ENCODE assay signal across 8 cellular contexts in the genomic region with DNA sequence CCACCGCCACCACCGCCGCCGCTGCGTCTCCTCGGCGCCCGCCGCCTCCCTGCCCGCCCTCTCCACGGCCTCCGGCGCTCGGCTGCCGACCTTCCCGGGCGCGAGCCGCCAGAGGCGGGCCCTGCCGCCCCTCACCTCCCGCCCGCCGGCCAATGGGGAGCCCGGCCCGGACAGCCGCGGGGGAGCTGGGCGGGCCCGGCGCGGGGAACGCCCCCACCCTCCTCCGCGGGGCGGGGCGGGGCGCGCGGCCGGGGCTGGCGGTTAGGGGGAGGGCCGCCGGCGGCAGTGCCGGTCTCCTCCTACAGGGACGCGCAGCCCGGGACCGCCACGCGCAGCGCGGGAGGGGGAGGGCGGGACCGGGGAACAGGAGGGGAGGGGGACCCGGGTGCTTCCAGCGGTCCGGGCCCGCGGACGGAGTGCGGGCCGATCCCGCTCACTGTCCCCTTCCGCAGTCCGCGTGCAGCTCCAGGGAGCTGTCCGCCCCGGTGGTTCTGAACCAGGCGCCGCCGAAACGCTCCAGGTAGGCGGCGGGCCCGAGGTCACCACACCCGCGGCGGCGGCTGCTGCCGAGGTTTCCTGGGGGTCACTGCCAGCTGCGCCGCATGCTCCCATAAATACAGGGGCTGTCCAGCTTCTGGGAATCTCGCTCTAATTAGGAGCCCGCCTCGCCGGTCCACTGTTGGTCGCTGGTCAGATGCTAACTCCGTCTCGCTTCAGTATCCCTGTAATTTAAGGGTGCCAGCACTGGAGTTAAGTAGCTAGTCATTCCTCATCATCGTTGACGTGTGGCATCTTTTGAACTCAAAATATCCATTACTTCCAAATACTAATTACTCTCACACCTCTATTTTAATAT. TPM values are rescaled to one million over a fixed set of nuclear protein-coding genes. Genes with fewer than 3 reads are reported as not detected.
DNase-seq lines count a peak whose midpoint lies in the region; ATAC-seq and TF ChIP-seq lines count a peak whose summit lies in the region.

A gene with protein sequence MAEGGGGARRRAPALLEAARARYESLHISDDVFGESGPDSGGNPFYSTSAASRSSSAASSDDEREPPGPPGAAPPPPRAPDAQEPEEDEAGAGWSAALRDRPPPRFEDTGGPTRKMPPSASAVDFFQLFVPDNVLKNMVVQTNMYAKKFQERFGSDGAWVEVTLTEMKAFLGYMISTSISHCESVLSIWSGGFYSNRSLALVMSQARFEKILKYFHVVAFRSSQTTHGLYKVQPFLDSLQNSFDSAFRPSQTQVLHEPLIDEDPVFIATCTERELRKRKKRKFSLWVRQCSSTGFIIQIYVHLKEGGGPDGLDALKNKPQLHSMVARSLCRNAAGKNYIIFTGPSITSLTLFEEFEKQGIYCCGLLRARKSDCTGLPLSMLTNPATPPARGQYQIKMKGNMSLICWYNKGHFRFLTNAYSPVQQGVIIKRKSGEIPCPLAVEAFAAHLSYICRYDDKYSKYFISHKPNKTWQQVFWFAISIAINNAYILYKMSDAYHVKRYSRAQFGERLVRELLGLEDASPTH (minus strand): TSS at position 87 of the 856 bp plus-strand sequence. CDS start 404 bp downstream, outside the sequence.

- peaks cover 36% of the 10 kb centered on the region for H3F3A ChIP-seq in neural progenitor cell (ENCODE audit: low read depth)

- no peak within 1 kb of the TSS for H3K27ac Mint-ChIP-seq in activated T-helper 2 cell treated with anti-CD3 and anti-CD28 coated beads, Interferon-gamma antibody, Interleukin-2, Interleukin-4, amounts not matched to agents 10 μg/mL and 5 μg/mL and 100 μg/mL, durations not matched to agents 14 hours and 24 hours and 36 hours
- H3K27ac Mint-ChIP-seq in neural progenitor cell = no peak within 1 kb of the TSS

- peaks cover 36% of the 10 kb centered on the region for H4K20me1 ChIP-seq in neural progenitor cell (ENCODE audit: low read depth)

- peaks cover 58% of the 10 kb centered on the region for H3K27me3 Mint-ChIP-seq in activated T-helper 2 cell treated with anti-CD3 and anti-CD28 coated beads, Interferon-gamma antibody, Interleukin-2, Interleukin-4, amounts not matched to agents 10 μg/mL and 5 μg/mL and 100 μg/mL, durations not matched to agents 14 hours and 24 hours and 36 hours (ENCODE audit: low read depth)
- H3K27me3 Mint-ChIP-seq in neural progenitor cell (ENCODE audit: insufficient read depth, low read depth) = peaks cover 18% of the 10 kb centered on the region

- peaks cover 8% of the 10 kb centered on the region for H3K4me1 Mint-ChIP-seq in activated T-helper 2 cell treated with anti-CD3 and anti-CD28 coated beads, Interferon-gamma antibody, Interleukin-2, Interleukin-4, amounts not matched to agents 10 μg/mL and 5 μg/mL and 100 μg/mL, durations not matched to agents 14 hours and 24 hours and 36 hours (ENCODE audit: low read depth)
- H3K4me1 Mint-ChIP-seq in neural progenitor cell = peaks cover 65% of the 10 kb centered on the region

- H3K4me2 ChIP-seq in neural progenitor cell = peak within 1 kb of the TSS; percentile 97

- no peaks in the 10 kb centered on the region for H3K9me3 ChIP-seq in neural progenitor cell (ENCODE audit: low read depth)

- intact Hi-C loops in activated T-helper 2 cell treated with anti-CD3 and anti-CD28 coated beads, Interferon-gamma antibody, Interleukin-2, Interleukin-4, amounts not matched to agents 10 μg/mL and 5 μg/mL and 100 μg/mL, durations not matched to agents 14 hours and 24 hours and 36 hours (cut with micrococcal nuclease) = loop anchor here (5.0 kb wide), 1 partner anchor 736 kb away; a partner anchor contains a TSS

- peak within 1 kb of the TSS; percentile 64 for H3K4me3 Mint-ChIP-seq in activated T-helper 2 cell treated with anti-CD3 and anti-CD28 coated beads, Interferon-gamma antibody, Interleukin-2, Interleukin-4, amounts not matched to agents 10 μg/mL and 5 μg/mL and 100 μg/mL, durations not matched to agents 14 hours and 24 hours and 36 hours (ENCODE audit: low read depth)
- peak within 1 kb of the TSS; percentile 90 for H3K4me3 Mint-ChIP-seq in neural progenitor cell

- no peaks in the 10 kb centered on the region for H3K36me3 ChIP-seq in neural progenitor cell

- DNase-seq in D341Med (ENCODE audit: low spot score) (peak; percentile 99), HuH-7 (ENCODE audit: low spot score) (peak; percentile 87), OCI-M2 (lab: John Stamatoyannopoulos, UW; ENCODE audit: unreplicated experiment) (peak; percentile 7), fibroblast of villous mesenchyme (ENCODE audit: low read depth) (peak; percentile 55), neural progenitor cell (ENCODE audit: low spot score) (peak; percentile 95), superior temporal gyrus (ENCODE audit: extremely low spot score) (peak; percentile 81)
- DNase-seq in activated T-helper 2 cell treated with anti-CD3 and anti-CD28 coated beads, Interferon-gamma antibody, Interleukin-2, Interleukin-4, amounts not matched to agents 10 μg/mL and 5 μg/mL and 100 μg/mL, durations not matched to agents 14 hours and 24 hours and 36 hours (ENCODE audit: low spot score) = peak; percentile 65

- no peak within 1 kb of the TSS for H3K9ac ChIP-seq in neural progenitor cell

- peak; percentile 89 for ATAC-seq in GM21515 (IDR thresholded peaks at IDR 0.05; ENCODE audit: unreplicated experiment)

- no peaks in the 10 kb centered on the region for H3K79me2 ChIP-seq in neural progenitor cell (ENCODE audit: low read depth)

- no peaks in the 10 kb centered on the region for H3K9me3 Mint-ChIP-seq in activated T-helper 2 cell treated with anti-CD3 and anti-CD28 coated beads, Interferon-gamma antibody, Interleukin-2, Interleukin-4, amounts not matched to agents 10 μg/mL and 5 μg/mL and 100 μg/mL, durations not matched to agents 14 hours and 24 hours and 36 hours
- no peaks in the 10 kb centered on the region for H3K9me3 Mint-ChIP-seq in neural progenitor cell

- no peak for TF ChIP-seq CTCF in fibroblast of villous mesenchyme (IDR thresholded peaks at IDR 0.05; ENCODE audit: insufficient read depth, low read depth, low read length)
- no peak for TF ChIP-seq CTCF in neural progenitor cell (IDR thresholded peaks at IDR 0.05)

- H3K4me3 ChIP-seq in fibroblast of villous mesenchyme (ENCODE audit: low read depth, low read length) (peak within 1 kb of the TSS; percentile 54), neural progenitor cell (peak within 1 kb of the TSS; percentile 64)

- H3K27me3 ChIP-seq in neural progenitor cell = peaks cover 50% of the 10 kb centered on the region

- no peak within 1 kb of the TSS for H3K27ac ChIP-seq in neural progenitor cell

- H3K4me1 ChIP-seq in neural progenitor cell = peaks cover 55% of the 10 kb centered on the region

- no peaks in the 10 kb centered on the region for H3K36me3 Mint-ChIP-seq in activated T-helper 2 cell treated with anti-CD3 and anti-CD28 coated beads, Interferon-gamma antibody, Interleukin-2, Interleukin-4, amounts not matched to agents 10 μg/mL and 5 μg/mL and 100 μg/mL, durations not matched to agents 14 hours and 24 hours and 36 hours (ENCODE audit: low read depth)
- peaks cover 1% of the 10 kb centered on the region for H3K36me3 Mint-ChIP-seq in neural progenitor cell

- no peak within 1 kb of the TSS for H2AFZ ChIP-seq in neural progenitor cell (replicated peaks)

RNA-seq across cellular contexts. Expression of the gene that starts here (rescaled TPM):
- total RNA-seq in activated T-helper 2 cell treated with anti-CD3 and anti-CD28 coated beads, Interferon-gamma antibody, Interleukin-2, Interleukin-4, amounts not matched to agents 10 μg/mL and 5 μg/mL and 100 μg/mL, durations not matched to agents 14 hours and 24 hours and 36 hours = not detected in 2 replicates
- total RNA-seq in fibroblast of villous mesenchyme (not detected in 2 replicates), neural progenitor cell (ENCODE audit: low replicate concordance) (1.2 and 3.6 TPM in 2 replicates)

Comparison
In these comparisons a context has a peak if more than half of its experiments do, and no peak if none do; other contexts are left out.
1. Peak in DNase-seq in activated T-helper 2 cell treated with anti-CD3 and anti-CD28 coated beads, Interferon-gamma antibody, Interleukin-2, Interleukin-4, amounts not matched to agents 10 μg/mL and 5 μg/mL and 100 μg/mL, durations not matched to agents 14 hours and 24 hours and 36 hours; RNA of the gene not detected or under 1 TPM.
2. Peak in DNase-seq and H3K4me3 ChIP-seq in fibroblast of villous mesenchyme; RNA of the gene not detected or under 1 TPM.
3. DNase-seq: peak in every context shown above with its lines; median percentile 99 in D341Med; 95 in neural progenitor cell; 87 in HuH-7; 81 in superior temporal gyrus; 65 in activated T-helper 2 cell treated with anti-CD3 and anti-CD28 coated beads, Interferon-gamma antibody, Interleukin-2, Interleukin-4, amounts not matched to agents 10 μg/mL and 5 μg/mL and 100 μg/mL, durations not matched to agents 14 hours and 24 hours and 36 hours; 55 in fibroblast of villous mesenchyme; 7 in OCI-M2.